ENCODE assay signal across 1 cellular context in genomic region chr22:22348127-22348814, GRCh38.
TF ChIP-seq lines count a peak whose summit lies in the region.

No MANE protein-coding gene starts in this region.

TF ChIP-seq in K562, 482 proteins besides CTCF, POLR2A, EP300 and RAD21 (continued from another document and continues in another):
- no peak for TF ChIP-seq POLR2H (tag; IDR thresholded peaks at IDR 0.05; ENCODE audit: low read depth)
- TF ChIP-seq E4F1 (CRISPR knock-in tag; IDR thresholded peaks at IDR 0.05; ENCODE audit: borderline replicate concordance), result no peak
- TF ChIP-seq KDM4B (IDR thresholded peaks at IDR 0.05; ENCODE audit: borderline replicate concordance in 2 of 2, low read depth in 1 of 2), result no peak
- TF ChIP-seq DEAF1 (CRISPR knock-in tag; IDR thresholded peaks at IDR 0.05), result no peak
- peak; percentile 17; the same call in 1 of the 2 replicates for TF ChIP-seq HNRNPUL1 (IDR thresholded peaks at IDR 0.05; ENCODE audit: low read length)
- TF ChIP-seq MCM7 (IDR thresholded peaks at IDR 0.05), result peak in 1 of 2 experiments; percentile 77; a peak in 1 of 4 replicates
- peak in 1 of 2 experiments; percentile 19; a peak in 1 of 4 replicates for TF ChIP-seq TEAD1 (CRISPR knock-in tag; IDR thresholded peaks at IDR 0.05)
- no peak for TF ChIP-seq MCM2 (IDR thresholded peaks at IDR 0.05; ENCODE audit: low read depth)
- TF ChIP-seq LARP7 (IDR thresholded peaks at IDR 0.05), result no peak
- no peak for TF ChIP-seq DMBX1 (CRISPR knock-in tag; IDR thresholded peaks at IDR 0.05; ENCODE audit: borderline replicate concordance)
- no peak for TF ChIP-seq ZNF280B (CRISPR knock-in tag; IDR thresholded peaks at IDR 0.05)
- TF ChIP-seq TSC22D4 (tag; IDR thresholded peaks at IDR 0.05), result peak; percentile 69; the same call in 1 of the 2 replicates
- no peak for TF ChIP-seq SMARCA5 (IDR thresholded peaks at IDR 0.05)
- no peak for TF ChIP-seq ZNF239 (CRISPR knock-in tag; IDR thresholded peaks at IDR 0.05)
- TF ChIP-seq ZFX (CRISPR knock-in tag; IDR thresholded peaks at IDR 0.05), result no peak
- 0 out of 4 replicates have a peak, but pooled peaks of 1 of the 2 experiments have one; percentile 23 for TF ChIP-seq UBTF (IDR thresholded peaks at IDR 0.05; ENCODE audit: borderline replicate concordance in 1 of 2, low read depth in 2 of 2, low read length in 2 of 2)
- TF ChIP-seq ZBTB2 (IDR thresholded peaks at IDR 0.05), result no peak
- no peak for TF ChIP-seq ZNF445 (CRISPR knock-in tag; IDR thresholded peaks at IDR 0.05; ENCODE audit: low read depth)
- TF ChIP-seq ZNF431 (CRISPR knock-in tag; IDR thresholded peaks at IDR 0.05), result no peak
- no peak for TF ChIP-seq ZNF3 (CRISPR knock-in tag; IDR thresholded peaks at IDR 0.05)
- no peak for TF ChIP-seq NFXL1 (CRISPR knock-in tag; IDR thresholded peaks at IDR 0.05)
- TF ChIP-seq NFE2L1 (tag; IDR thresholded peaks at IDR 0.05; ENCODE audit: borderline replicate concordance, low read depth), result no peak
- TF ChIP-seq PHB2 (IDR thresholded peaks at IDR 0.05; ENCODE audit: low read depth), result no peak
- TF ChIP-seq TAF9B (IDR thresholded peaks at IDR 0.05; ENCODE audit: partially characterized antibody), result no peak
- TF ChIP-seq KLF13 (tag; IDR thresholded peaks at IDR 0.05; ENCODE audit: borderline replicate concordance, low read depth), result 0 out of 2 replicates have a peak, but pooled peaks have one; percentile 36
- no peak for TF ChIP-seq MEF2D (tag; conservative IDR thresholded peaks at IDR 0.05; ENCODE audit: low read depth)
- TF ChIP-seq RBFOX2 (IDR thresholded peaks at IDR 0.05; ENCODE audit: low read depth, low read length), result no peak
- no peak for TF ChIP-seq SOX6 (IDR thresholded peaks at IDR 0.05)
- TF ChIP-seq NCOA4 (IDR thresholded peaks at IDR 0.05; ENCODE audit: partially characterized antibody), result peak; percentile 64
- no peak for TF ChIP-seq GABPA (tag; conservative IDR thresholded peaks at IDR 0.05; ENCODE audit: low read depth)
- TF ChIP-seq HIVEP1 (CRISPR knock-in tag; IDR thresholded peaks at IDR 0.05), result no peak
- no peak for TF ChIP-seq ZNF354B (CRISPR knock-in tag; IDR thresholded peaks at IDR 0.05)
- 0 out of 2 replicates have a peak, but pooled peaks have one; percentile 43 for TF ChIP-seq IRF2 (CRISPR knock-in tag; IDR thresholded peaks at IDR 0.05)
- TF ChIP-seq E2F5 (CRISPR knock-in tag; IDR thresholded peaks at IDR 0.05), result no peak
- TF ChIP-seq GABPB2 (CRISPR knock-in tag; conservative IDR thresholded peaks at IDR 0.05), result no peak
- no peak for TF ChIP-seq ZFP30 (CRISPR knock-in tag; IDR thresholded peaks at IDR 0.05; ENCODE audit: borderline replicate concordance)
- no peak for TF ChIP-seq IRF9 (tag; IDR thresholded peaks at IDR 0.05)
- no peak for TF ChIP-seq ATF7 (IDR thresholded peaks at IDR 0.05)
- TF ChIP-seq CBX1 (IDR thresholded peaks at IDR 0.05; ENCODE audit: low read depth), result no peak
- no peak for TF ChIP-seq ZNF668 (CRISPR knock-in tag; IDR thresholded peaks at IDR 0.05)
- no peak for TF ChIP-seq SRF (CRISPR knock-in tag; IDR thresholded peaks at IDR 0.05)
- TF ChIP-seq ESRRA (IDR thresholded peaks at IDR 0.05; ENCODE audit: borderline replicate concordance, low read depth), result no peak
- TF ChIP-seq MLX (CRISPR knock-in tag; conservative IDR thresholded peaks at IDR 0.05), result peak in 1 of 2 experiments; percentile 53; a peak in 1 of 4 replicates
- no peak for TF ChIP-seq ID3 (CRISPR knock-in tag; IDR thresholded peaks at IDR 0.05)
- no peak for TF ChIP-seq ID3 (tag; IDR thresholded peaks at IDR 0.05)
- no peak for TF ChIP-seq GTF2B (IDR thresholded peaks at IDR 0.05; ENCODE audit: extremely low read depth, insufficient read length)
- TF ChIP-seq ZNF75A (CRISPR knock-in tag; IDR thresholded peaks at IDR 0.05), result no peak
- TF ChIP-seq ZNF778 (CRISPR knock-in tag; IDR thresholded peaks at IDR 0.05), result no peak
- no peak for TF ChIP-seq THRAP3 (IDR thresholded peaks at IDR 0.05; ENCODE audit: borderline replicate concordance)
- TF ChIP-seq NR0B1 (IDR thresholded peaks at IDR 0.05; ENCODE audit: partially characterized antibody), result no peak
- TF ChIP-seq ZNF436 (CRISPR knock-in tag; IDR thresholded peaks at IDR 0.05), result no peak
- TF ChIP-seq HMBOX1 (IDR thresholded peaks at IDR 0.05), result peak; percentile 71
- 0 out of 2 replicates have a peak, but pooled peaks have one; percentile 70 for TF ChIP-seq MCM3 (IDR thresholded peaks at IDR 0.05)
- no peak for TF ChIP-seq GATA2 (CRISPR knock-in tag; IDR thresholded peaks at IDR 0.05)
- TF ChIP-seq TAF7 (tag; IDR thresholded peaks at IDR 0.05), result no peak
- no peak for TF ChIP-seq IRF1 (CRISPR knock-in tag; IDR thresholded peaks at IDR 0.05; ENCODE audit: borderline replicate concordance)
